Comparison of ENCODE assay signal across 20 cellular contexts in the genomic region with DNA sequence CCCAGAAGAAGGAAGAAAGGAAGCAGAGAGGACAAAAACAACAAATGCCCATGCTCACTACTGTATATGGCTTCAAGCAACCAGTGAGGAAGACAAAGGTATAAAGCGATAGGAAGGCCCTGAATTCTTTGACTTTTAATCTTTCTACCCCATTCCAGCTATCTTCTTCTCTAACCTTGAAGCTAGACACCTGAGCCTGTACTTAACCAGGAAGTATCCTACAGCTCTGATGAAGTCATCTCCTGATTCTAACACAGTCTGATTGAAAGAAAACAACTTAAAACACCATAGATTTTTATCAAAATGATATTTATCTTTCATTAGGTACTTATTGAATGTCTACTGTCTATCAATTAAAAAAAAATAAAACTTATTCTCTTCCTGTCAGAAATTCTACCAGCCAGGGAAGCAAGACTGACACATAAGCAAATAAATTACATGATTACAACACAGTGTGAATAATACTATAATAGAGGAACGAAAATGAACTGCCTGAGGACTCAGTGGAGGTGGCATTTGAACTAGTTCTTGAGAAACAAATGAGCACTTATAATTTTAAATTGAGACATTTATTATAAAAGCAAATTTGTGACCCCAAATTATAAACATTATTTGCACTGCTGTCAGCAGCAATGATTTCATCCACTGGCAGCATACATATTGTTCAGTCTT.
A peak's percentile ranks its signal among the peaks of the same experiment; 100 is the strongest.
DNase-seq lines count a peak whose midpoint lies in the region; FAIRE-seq and TF ChIP-seq lines count a peak whose summit lies in the region.
"Had no signal": no experiment of that assay in that cellular context is flagged by ENCODE, and none has a peak within 500 bp of the region (broad histone marks: within the 10 kb centered on the region; RNA-seq: fewer than 3 reads in every experiment).

No MANE protein-coding gene starts in this region.

- intact Hi-C loops in MCF 10A (cut with micrococcal nuclease), result no loop called here
- intact Hi-C loops in breast epithelium (cut with DNase I; ENCODE audit: low total_unique reads), result no loop called here

- H3K27ac ChIP-seq in breast epithelium (no peak overlapping the region), RWPE1 (no peak overlapping the region)
- H3K27ac ChIP-seq: heart left ventricle, uterus had no signal

- H3K4me1 Mint-ChIP-seq in MCF 10A (ENCODE audit: insufficient read depth, unreplicated experiment) (peaks cover 21% of the 10 kb centered on the region), progenitor cell of endocrine pancreas (ENCODE audit: low read depth) (peaks cover 15% of the 10 kb centered on the region)
- H3K4me1 Mint-ChIP-seq: CD8-positive, alpha-beta memory T cell; IgD-negative memory B cell had no signal

- TF ChIP-seq CTCF in MCF 10A (IDR thresholded peaks at IDR 0.05; ENCODE audit: unreplicated experiment), result no peak
- no peak for TF ChIP-seq CTCF in breast epithelium (IDR thresholded peaks at IDR 0.05)
- no peak for TF ChIP-seq CTCF in RWPE1 (conservative IDR thresholded peaks at IDR 0.05; ENCODE audit: low read depth)
- TF ChIP-seq CTCF in progenitor cell of endocrine pancreas (IDR thresholded peaks at IDR 0.05; ENCODE audit: unreplicated experiment), result no peak

- H3K27me3 Mint-ChIP-seq in MCF 10A (ENCODE audit: insufficient read depth, unreplicated experiment) (no peaks in the 10 kb centered on the region), progenitor cell of endocrine pancreas (no peaks in the 10 kb centered on the region)
- H3K27me3 Mint-ChIP-seq: IgD-negative memory B cell had no signal

- no peaks in the 10 kb centered on the region for H3K9me3 ChIP-seq in breast epithelium
- H3K9me3 ChIP-seq: heart left ventricle, uterus had no signal

- H3K36me3 Mint-ChIP-seq in MCF 10A (ENCODE audit: insufficient read depth, unreplicated experiment) (no peaks in the 10 kb centered on the region), progenitor cell of endocrine pancreas (ENCODE audit: insufficient read depth) (no peaks in the 10 kb centered on the region)
- H3K36me3 Mint-ChIP-seq: activated CD4-positive, alpha-beta memory T cell treated with anti-CD3 and anti-CD28 coated beads for 36 hours; activated naive CD8-positive, alpha-beta T cell; CD8-positive, alpha-beta memory T cell; IgD-negative memory B cell had no signal

- H3K27ac Mint-ChIP-seq in MCF 10A (ENCODE audit: low read depth, unreplicated experiment) (peak overlapping the region; percentile 64), progenitor cell of endocrine pancreas (no peak overlapping the region)
- H3K27ac Mint-ChIP-seq: activated CD4-positive, alpha-beta memory T cell treated with anti-CD3 and anti-CD28 coated beads for 36 hours; activated naive CD8-positive, alpha-beta T cell; CD8-positive, alpha-beta memory T cell; IgD-negative memory B cell; T-helper 1 cell treated with Interleukin-12 subunit alpha and Interleukin-12 subunit beta and Interleukin-4 antibody, amounts not matched to agents 30 μg/mL and 1 μg/mL, for 36 hours had no signal

- no peak overlapping the region for H3K4me3 ChIP-seq in breast epithelium
- H3K4me3 ChIP-seq: heart left ventricle, uterus had no signal

- H3K9me3 Mint-ChIP-seq in MCF 10A (ENCODE audit: unreplicated experiment), result no peaks in the 10 kb centered on the region
- no peaks in the 10 kb centered on the region for H3K9me3 Mint-ChIP-seq in progenitor cell of endocrine pancreas (ENCODE audit: low read depth)
- H3K9me3 Mint-ChIP-seq: activated CD4-positive, alpha-beta memory T cell treated with anti-CD3 and anti-CD28 coated beads for 36 hours; CD8-positive, alpha-beta memory T cell; IgD-negative memory B cell; T-helper 1 cell treated with Interleukin-12 subunit alpha and Interleukin-12 subunit beta and Interleukin-4 antibody, amounts not matched to agents 30 μg/mL and 1 μg/mL, for 36 hours had no signal

- H3K36me3 ChIP-seq in breast epithelium, result no peaks in the 10 kb centered on the region
- H3K36me3 ChIP-seq: heart left ventricle, uterus had no signal

- TF ChIP-seq POLR2A in breast epithelium (IDR thresholded peaks at IDR 0.05), result no peak

- no peaks in the 10 kb centered on the region for H3K27me3 ChIP-seq in breast epithelium
- H3K27me3 ChIP-seq: heart left ventricle, uterus had no signal

- peak; percentile 85 for FAIRE-seq in islet of Langerhans (lab: Jason Lieb, UNC)

- H3K4me1 ChIP-seq in breast epithelium, result no peaks in the 10 kb centered on the region
- H3K4me1 ChIP-seq: uterus had no signal

- H3K4me3 Mint-ChIP-seq in MCF 10A (ENCODE audit: unreplicated experiment) (no peak overlapping the region), progenitor cell of endocrine pancreas (ENCODE audit: low read depth) (no peak overlapping the region)
- H3K4me3 Mint-ChIP-seq: activated CD4-positive, alpha-beta memory T cell treated with anti-CD3 and anti-CD28 coated beads for 36 hours; activated naive CD8-positive, alpha-beta T cell; CD8-positive, alpha-beta memory T cell; IgD-negative memory B cell; T-helper 1 cell treated with Interleukin-12 subunit alpha and Interleukin-12 subunit beta and Interleukin-4 antibody, amounts not matched to agents 30 μg/mL and 1 μg/mL, for 36 hours had no signal

- BruUV-seq in MCF 10A (replicated peaks; lab: Mats Ljungman, UMichigan), result no TSS peak

- POLR2A ChIA-PET in MCF 10A (lab: Yijun Ruan, JAX) (interaction anchor here (0.9 to 2.5 kb wide), 8 partner anchors 9 to 223 kb away, joined by 3 to 9 read pairs (median 6); no protein-coding TSS in a partner anchor), RWPE1 (lab: Yijun Ruan, JAX; ENCODE audit: low non-redundant PET) (no interaction called here)

- CTCF ChIA-PET in MCF 10A (lab: Yijun Ruan, JAX) (interaction anchor here (0.7 to 1.8 kb wide), 3 partner anchors 9 to 251 kb away, joined by 3 to 6 read pairs (median 3); no protein-coding TSS in a partner anchor), RWPE1 (lab: Yijun Ruan, JAX) (interaction anchor here (1.6 kb wide), 1 partner anchor 124 kb away, joined by 9 read pairs; the partner anchor contains the start of gene ELL2)

- DNase-seq in MCF 10A (ENCODE audit: unreplicated experiment) (peak; percentile 56), breast epithelium (ENCODE audit: low spot score in 2 of 2) (no peak), RWPE1 (ENCODE audit: low spot score) (peak; percentile 51), ecto neural progenitor cell (ENCODE audit: low spot score) (no peak), progenitor cell of endocrine pancreas (ENCODE audit: low spot score, unreplicated experiment) (no peak), AG08396 (ENCODE audit: low spot score) (no peak)
- DNase-seq in activated CD8-positive, alpha-beta memory T cell treated with anti-CD3 and anti-CD28 coated beads, Interleukin-2, amount 50 U/mL, for 48 hours, result no peak
- DNase-seq: activated CD4-positive, alpha-beta memory T cell treated with anti-CD3 and anti-CD28 coated beads for 36 hours; activated T-cell treated with anti-CD3 and anti-CD28 coated beads, Interleukin-2, amount 50 U/mL, for 48 hours; CD8-positive, alpha-beta memory T cell; heart left ventricle; kidney glomerular epithelial cell; NCI-H1048; NCI-H2171 treated with DMSO at 0.1 percent for 48 hours; SHP77 treated with DMSO at 0.1 percent for 48 hours; uterus had no signal

Comparison
In these comparisons a context has a peak if more than half of its experiments do, and no peak if none do; other contexts are left out.
1. DNase-seq: peak in MCF 10A (single experiment) and RWPE1 (single experiment); none in breast epithelium (0 of 2), ecto neural progenitor cell (single experiment), progenitor cell of endocrine pancreas (single experiment), activated CD8-positive, alpha-beta memory T cell treated with anti-CD3 and anti-CD28 coated beads, Interleukin-2, amount 50 U/mL, for 48 hours (single experiment) and AG08396 (single experiment).